In genomic region chr1:31718519-31718918, GRCh38 we compare ENCODE assay signal across 16 cellular contexts. TPM values are rescaled to one million over a fixed set of nuclear protein-coding genes. Genes with fewer than 3 reads are reported as not detected.
DNase-seq lines count a peak whose midpoint lies in the region; ATAC-seq, FAIRE-seq and TF ChIP-seq lines count a peak whose summit lies in the region.
"Had no signal": no experiment of that assay in that cellular context is flagged by ENCODE, and none has a peak within 500 bp of the region (broad histone marks: within the 10 kb centered on the region; RNA-seq: fewer than 3 reads in every experiment).

No MANE protein-coding gene starts in this region.

- H3K79me2 ChIP-seq in keratinocyte (ENCODE audit: control insufficient read depth, insufficient read depth, low read length), result no peaks in the 10 kb centered on the region

- peaks cover 4% of the 10 kb centered on the region for H3K9me1 ChIP-seq in keratinocyte (ENCODE audit: control insufficient read depth, extremely low read depth, insufficient read depth, low read length)

- peaks cover 2% of the 10 kb centered on the region for H3K4me1 Mint-ChIP-seq in endodermal cell

- H3K4me3 Mint-ChIP-seq in endodermal cell, result no peak overlapping the region
- H3K4me3 Mint-ChIP-seq: CD8-positive, alpha-beta T cell; GM23338 had no signal

- H3K27ac ChIP-seq in RWPE2 (ENCODE audit: poor library complexity, severe bottlenecking) (no peak overlapping the region), endodermal cell (ENCODE audit: low read depth, low read length) (peak overlapping the region; percentile 81), keratinocyte (ENCODE audit: control insufficient read depth, insufficient read depth, low read length) (no peak overlapping the region)
- H3K27ac ChIP-seq: BLaER1 treated with 17β-estradiol and CSF1 and Interleukin-3, amounts not matched to agents 10 nM and 100 nM had no signal

- 58 to 76% methylated on average over 2 of the region's 2 CpGs for WGBS in endodermal cell (ENCODE audit: insufficient coverage in 1 of 2, insufficient read length in 1 of 2), 2 experiments

- no peak overlapping the region for H2AFZ ChIP-seq in keratinocyte (ENCODE audit: control insufficient read depth, low read length)
- H2AFZ ChIP-seq: GM23338 had no signal

- no peak overlapping the region for H3K4me3 ChIP-seq in BE2C (ENCODE audit: low read depth, low read length)
- no peak overlapping the region for H3K4me3 ChIP-seq in RWPE2 (ENCODE audit: severe bottlenecking)
- H3K4me3 ChIP-seq in endodermal cell (ENCODE audit: low read length), result no peak overlapping the region
- no peak overlapping the region for H3K4me3 ChIP-seq in keratinocyte (ENCODE audit: control insufficient read depth in 2 of 3, extremely low read depth in 1 of 3, insufficient read depth in 2 of 3, low read depth in 1 of 3, low read length in 3 of 3)
- H3K4me3 ChIP-seq: BLaER1 treated with 17β-estradiol and CSF1 and Interleukin-3, amounts not matched to agents 10 nM and 100 nM; GM23338 had no signal

- DNase-seq in BE2C (peak; percentile 73), RWPE2 (ENCODE audit: low spot score) (no peak), endodermal cell (no peak), keratinocyte (ENCODE audit: low read depth, low spot score) (peak; percentile 45), GM03348 (ENCODE audit: low spot score) (no peak), NCI-H2196 treated with DMSO at 0.1 percent for 48 hours (lab: John Stamatoyannopoulos, UW; ENCODE audit: unreplicated experiment) (no peak)
- DNase-seq: 8988T; Calu3; CD8-positive, alpha-beta T cell; GF-D8; HCEC 1CT had no signal

- peaks cover 30% of the 10 kb centered on the region for H3K27me3 Mint-ChIP-seq in endodermal cell (ENCODE audit: insufficient read depth)

- H3K9me3 Mint-ChIP-seq in endodermal cell, result no peaks in the 10 kb centered on the region
- H3K9me3 Mint-ChIP-seq: CD8-positive, alpha-beta T cell; GM23338 had no signal

- no peak overlapping the region for H3K9ac ChIP-seq in endodermal cell (ENCODE audit: extremely low read depth, low read length, poor library complexity, severe bottlenecking)
- no peak overlapping the region for H3K9ac ChIP-seq in keratinocyte (ENCODE audit: control insufficient read depth, extremely low read depth, insufficient read depth, low read length)
- H3K9ac ChIP-seq: BLaER1 treated with 17β-estradiol and CSF1 and Interleukin-3, amounts not matched to agents 10 nM and 100 nM had no signal

- dilution Hi-C loops in keratinocyte (cut with MboI; ENCODE audit: extremely low pct_ligation_motif_present, low sequenced_read_pairs), result no loop called here

- no peaks in the 10 kb centered on the region for H3K36me3 ChIP-seq in BE2C
- no peaks in the 10 kb centered on the region for H3K36me3 ChIP-seq in RWPE2 (ENCODE audit: low read depth)
- H3K36me3 ChIP-seq in endodermal cell (ENCODE audit: control insufficient read depth, insufficient read depth, low read length), result no peaks in the 10 kb centered on the region
- H3K36me3 ChIP-seq in keratinocyte (ENCODE audit: control insufficient read depth in 2 of 2, extremely low read depth in 1 of 2, insufficient read depth in 2 of 2, low read length in 2 of 2), result no peaks in the 10 kb centered on the region
- H3K36me3 ChIP-seq: BLaER1 treated with 17β-estradiol and CSF1 and Interleukin-3, amounts not matched to agents 10 nM and 100 nM had no signal

- TF ChIP-seq CTCF in BE2C (IDR thresholded peaks at IDR 0.05; ENCODE audit: low read depth, low read length) (no peak), RWPE2 (IDR thresholded peaks at IDR 0.05; ENCODE audit: poor library complexity, severe bottlenecking) (no peak), endodermal cell (conservative IDR thresholded peaks at IDR 0.05) (no peak), keratinocyte (optimal IDR thresholded peaks at IDR 0.05 in 1 of 3, IDR thresholded peaks at IDR 0.05 in 1 of 3, conservative IDR thresholded peaks at IDR 0.05 in 1 of 3; ENCODE audit: extremely low read depth in 1 of 3, insufficient read depth in 2 of 3, low read length in 3 of 3) (no peak)

- FAIRE-seq in keratinocyte (lab: Jason Lieb, UNC), result peak; percentile 55
- FAIRE-seq: GM12891, H54 had no signal

- no peaks in the 10 kb centered on the region for H4K20me1 ChIP-seq in keratinocyte (ENCODE audit: control insufficient read depth, extremely low read depth, insufficient read depth, low read length)

- peak overlapping the region; percentile 35 for H3K4me2 ChIP-seq in keratinocyte (ENCODE audit: control insufficient read depth, extremely low read depth, insufficient read depth, low read depth, low read length)
- H3K4me2 ChIP-seq: BLaER1 treated with 17β-estradiol and CSF1 and Interleukin-3, amounts not matched to agents 10 nM and 100 nM; GM23338 had no signal

- no peak overlapping the region for H3K27ac Mint-ChIP-seq in endodermal cell
- H3K27ac Mint-ChIP-seq: CD8-positive, alpha-beta T cell; GM23338 had no signal

- H3K36me3 Mint-ChIP-seq in endodermal cell (ENCODE audit: low read depth), result no peaks in the 10 kb centered on the region
- H3K36me3 Mint-ChIP-seq: CD8-positive, alpha-beta T cell had no signal

- H3K4me1 ChIP-seq in BE2C, result peaks cover 16% of the 10 kb centered on the region
- peaks cover 15% of the 10 kb centered on the region for H3K4me1 ChIP-seq in RWPE2 (ENCODE audit: insufficient read depth, poor library complexity, severe bottlenecking)
- H3K4me1 ChIP-seq in endodermal cell (ENCODE audit: control insufficient read depth, insufficient read depth, low read length), result peaks cover under 1% of the 10 kb centered on the region
- H3K4me1 ChIP-seq in keratinocyte (ENCODE audit: control insufficient read depth, extremely low read depth, insufficient read depth, low read length), result peaks cover 36% of the 10 kb centered on the region

- H3K27me3 ChIP-seq in BE2C, result no peaks in the 10 kb centered on the region
- no peaks in the 10 kb centered on the region for H3K27me3 ChIP-seq in RWPE2 (ENCODE audit: insufficient read depth, poor library complexity, severe bottlenecking)
- peaks cover 6% of the 10 kb centered on the region for H3K27me3 ChIP-seq in endodermal cell (ENCODE audit: control insufficient read depth, insufficient read depth, low read length, poor library complexity, severe bottlenecking)
- H3K27me3 ChIP-seq in keratinocyte (ENCODE audit: control insufficient read depth, extremely low read depth, insufficient read depth, low read length), result peaks cover 5% of the 10 kb centered on the region

- ATAC-seq in RWPE2 (ENCODE audit: low read depth) (peak; percentile 50; the same call in 2 of the 3 replicates), GM18511 (IDR thresholded peaks at IDR 0.05; ENCODE audit: unreplicated experiment) (no peak)
- ATAC-seq: CD8-positive, alpha-beta T cell; GM23338 had no signal

- no peaks in the 10 kb centered on the region for H3K9me3 ChIP-seq in BE2C
- H3K9me3 ChIP-seq in RWPE2 (ENCODE audit: severe bottlenecking), result no peaks in the 10 kb centered on the region
- no peaks in the 10 kb centered on the region for H3K9me3 ChIP-seq in endodermal cell (ENCODE audit: control insufficient read depth, low read length)
- no peaks in the 10 kb centered on the region for H3K9me3 ChIP-seq in keratinocyte (ENCODE audit: control insufficient read depth, low read depth, low read length)
- H3K9me3 ChIP-seq: BLaER1 treated with 17β-estradiol and CSF1 and Interleukin-3, amounts not matched to agents 10 nM and 100 nM had no signal

RNA-seq across cellular contexts. Expression of gene COL16A1, which starts 14.7 kb away (rescaled TPM):
- 3.4 TPM for polyA plus RNA-seq in BE2C (2012; ENCODE audit: insufficient read depth, insufficient read length, low read depth)
- total RNA-seq in endodermal cell, result 1 to 10 TPM; 7.4 to 9.9 TPM
- polyA plus RNA-seq in endodermal cell (2013, experiment 1 of 2), result 3.6 TPM
- 2.7 TPM for polyA plus RNA-seq in endodermal cell (2013, experiment 2 of 2)
- 31.2 to 75.5 TPM (median 43.4 TPM) in 3 replicates for polyA plus RNA-seq in keratinocyte
- polyA plus RNA-seq in keratinocyte (2011; ENCODE audit: low read depth), result 39.2 TPM
- polyA plus RNA-seq in keratinocyte (2011; cell fraction: cytosol; rRNA removed), result 5.4 and 11.0 TPM in 2 replicates
- 155 and 217 TPM in 2 replicates for polyA plus RNA-seq in keratinocyte (2011; cell fraction: nucleus; rRNA removed)
- polyA plus RNA-seq in keratinocyte (2012; ENCODE audit: low replicate concordance), result 49.0 and 79.2 TPM in 2 replicates
- polyA minus RNA-seq in keratinocyte, result 55.1 to 84.1 TPM (median 79.1 TPM) in 3 replicates
- 33.4 TPM for polyA minus RNA-seq in keratinocyte (2011; cell fraction: cytosol; rRNA and poly(A)+ RNA removed)
- polyA minus RNA-seq in keratinocyte (2011; cell fraction: nucleus; rRNA and poly(A)+ RNA removed), result 157 and 192 TPM in 2 replicates

RNA-seq across cellular contexts. Expression of gene ADGRB2, which starts 45.6 kb away (rescaled TPM):
- 104 TPM for polyA plus RNA-seq in BE2C (2012; ENCODE audit: insufficient read depth, insufficient read length, low read depth)
- 10 to 100 TPM; 13.1 to 22.7 TPM for total RNA-seq in endodermal cell
- 37.3 TPM for polyA plus RNA-seq in endodermal cell (2013, experiment 1 of 2)
- 34.7 TPM for polyA plus RNA-seq in endodermal cell (2013, experiment 2 of 2)
- 0.68 to 1.6 TPM (median 0.96 TPM) in 3 replicates for polyA plus RNA-seq in keratinocyte
- 1.3 TPM for polyA plus RNA-seq in keratinocyte (2011; ENCODE audit: low read depth)
- 0.29 and 0.51 TPM in 2 replicates for polyA plus RNA-seq in keratinocyte (2011; cell fraction: cytosol; rRNA removed)
- 2.4 and 5.0 TPM in 2 replicates for polyA plus RNA-seq in keratinocyte (2011; cell fraction: nucleus; rRNA removed)
- 1.0 and 1.7 TPM in 2 replicates for polyA plus RNA-seq in keratinocyte (2012; ENCODE audit: low replicate concordance)
- polyA minus RNA-seq in keratinocyte, result 0.86 to 2.8 TPM (median 1.7 TPM) in 3 replicates
- 2.3 TPM for polyA minus RNA-seq in keratinocyte (2011; cell fraction: cytosol; rRNA and poly(A)+ RNA removed)
- 2.3 and 2.8 TPM in 2 replicates for polyA minus RNA-seq in keratinocyte (2011; cell fraction: nucleus; rRNA and poly(A)+ RNA removed)

Comparison
In these comparisons a context has a peak if more than half of its experiments do, and no peak if none do; other contexts are left out.
1. DNase-seq: peak in BE2C (single experiment) and keratinocyte (single experiment); none in RWPE2 (single experiment), endodermal cell (single experiment), GM03348 (single experiment) and NCI-H2196 treated with DMSO at 0.1 percent for 48 hours (single experiment).